In the genomic region with DNA sequence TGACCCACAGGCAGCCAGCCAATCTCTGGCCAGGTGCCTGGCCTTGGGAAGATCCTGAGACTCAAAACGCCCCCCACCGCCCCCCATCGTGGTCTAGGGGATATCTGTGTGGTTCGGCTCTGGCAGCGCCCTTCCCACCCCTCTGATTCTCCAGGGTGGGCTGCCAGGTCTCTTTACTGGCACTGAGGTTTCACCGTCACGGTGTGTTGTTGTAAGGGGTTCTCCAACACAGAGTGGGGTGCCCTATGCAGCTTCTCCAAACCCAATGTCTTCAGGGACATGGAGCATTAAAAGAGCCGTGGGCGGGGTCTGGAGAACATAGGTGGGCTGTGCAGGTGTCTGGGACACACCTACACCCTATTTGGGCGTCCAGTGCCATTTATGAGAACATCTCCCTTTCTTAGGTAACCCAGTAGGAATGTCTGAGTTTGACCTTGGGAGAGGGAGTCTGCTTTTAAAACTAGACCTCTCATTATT, we compare ENCODE assay signal across 8 cellular contexts. TPM values are rescaled to one million over a fixed set of nuclear protein-coding genes. Genes with fewer than 3 reads are reported as not detected.
DNase-seq lines count a peak whose midpoint lies in the region; ATAC-seq and TF ChIP-seq lines count a peak whose summit lies in the region.

No MANE protein-coding gene starts in this region.

- no peak for TF ChIP-seq CTCF in GM20000 (IDR thresholded peaks at IDR 0.05; ENCODE audit: extremely low read depth, missing control alignments)

- DNase-seq in NCI-H2196 (lab: John Stamatoyannopoulos, UW; ENCODE audit: unreplicated experiment) (peak; percentile 31), NCI-H2196 treated with DMSO at 0.1 percent for 48 hours (lab: John Stamatoyannopoulos, UW; ENCODE audit: unreplicated experiment) (no peak), kidney tubule cell (ENCODE audit: low spot score) (peak; percentile 43), Ammon's horn (ENCODE audit: low spot score) (no peak), HPDE6-E6E7 (ENCODE audit: extremely low spot score) (no peak), GM20000 (ENCODE audit: low spot score) (no peak)
- no peak for DNase-seq in activated naive CD4-positive, alpha-beta T cell treated with anti-CD3 and anti-CD28 coated beads, Interleukin-2, amount 50 U/mL, for 72 hours (ENCODE audit: low spot score in 2 of 2)

- H3K36me3 Mint-ChIP-seq in activated naive CD4-positive, alpha-beta T cell treated with anti-CD3 and anti-CD28 coated beads, Interleukin-2, amount 50 U/mL, for 72 hours = peaks cover 6 to 9% of the 10 kb centered on the region in 2 donors

- H3K9me3 Mint-ChIP-seq in activated naive CD4-positive, alpha-beta T cell treated with anti-CD3 and anti-CD28 coated beads, Interleukin-2, amount 50 U/mL, for 72 hours = no peaks in the 10 kb centered on the region

- H3K27ac ChIP-seq in temporal lobe (ENCODE audit: low read depth, low read length) = peak overlapping the region; percentile 93

- no peak for ATAC-seq in activated naive CD4-positive, alpha-beta T cell treated with anti-CD3 and anti-CD28 coated beads, Interleukin-2, amount 50 U/mL, for 72 hours

- peak overlapping the region; percentile 86 to 92 for H3K27ac Mint-ChIP-seq in activated naive CD4-positive, alpha-beta T cell treated with anti-CD3 and anti-CD28 coated beads, Interleukin-2, amount 50 U/mL, for 72 hours

RNA-seq across cellular contexts. Expression of a gene that starts 1.5 kb away (rescaled TPM):
- total RNA-seq in activated naive CD4-positive, alpha-beta T cell treated with anti-CD3 and anti-CD28 coated beads, Interleukin-2, amount 50 U/mL, for 72 hours = 10 to 100 TPM; 34.1 to 37.3 TPM
- 8.4 TPM for total RNA-seq in temporal lobe

RNA-seq across cellular contexts. Expression of a gene that starts 24.0 kb away (rescaled TPM):
- under 1 TPM; 0.12 to 0.73 TPM for total RNA-seq in activated naive CD4-positive, alpha-beta T cell treated with anti-CD3 and anti-CD28 coated beads, Interleukin-2, amount 50 U/mL, for 72 hours
- not detected for total RNA-seq in temporal lobe

RNA-seq across cellular contexts. Expression of a gene that starts 27.8 kb away (rescaled TPM):
- total RNA-seq in activated naive CD4-positive, alpha-beta T cell treated with anti-CD3 and anti-CD28 coated beads, Interleukin-2, amount 50 U/mL, for 72 hours = 10 to 100 TPM; 84.6 to 85.0 TPM
- 32.2 TPM for total RNA-seq in temporal lobe

RNA-seq across cellular contexts. Expression of a gene that starts 37.8 kb away (rescaled TPM):
- total RNA-seq in activated naive CD4-positive, alpha-beta T cell treated with anti-CD3 and anti-CD28 coated beads, Interleukin-2, amount 50 U/mL, for 72 hours = 10 to 100 TPM; 26.8 to 36.4 TPM
- 12.5 TPM for total RNA-seq in temporal lobe

Comparison
In these comparisons a context has a peak if more than half of its experiments do, and no peak if none do; other contexts are left out.
1. DNase-seq: peak in NCI-H2196 (single experiment) and kidney tubule cell (single experiment); none in NCI-H2196 treated with DMSO at 0.1 percent for 48 hours (single experiment), activated naive CD4-positive, alpha-beta T cell treated with anti-CD3 and anti-CD28 coated beads, Interleukin-2, amount 50 U/mL, for 72 hours (0 of 2), Ammon's horn (single experiment), HPDE6-E6E7 (single experiment) and GM20000 (single experiment).